8 cellular contexts compared by ENCODE assay signal in genomic region chr21:42220138-42220701, GRCh38. TPM values are rescaled to one million over a fixed set of nuclear protein-coding genes. Genes with fewer than 3 reads are reported as not detected.
DNase-seq lines count a peak whose midpoint lies in the region; ATAC-seq, FAIRE-seq and TF ChIP-seq lines count a peak whose summit lies in the region.

No MANE protein-coding gene starts in this region.

- H3K27me3 Mint-ChIP-seq in Caco-2 (ENCODE audit: insufficient read depth, unreplicated experiment) (peaks cover 19% of the 10 kb centered on the region), endothelial cell (ENCODE audit: unreplicated experiment) (peaks cover 4% of the 10 kb centered on the region)

- no CpG with 5 or more reads among the region's 26 CpGs for whole genome bisulfite sequencing in mesendoderm (ENCODE audit: extremely low coverage, insufficient coverage, low lambda C conversion rate)

- H4K5ac ChIP-seq in mesendoderm (ENCODE audit: low read length) = no peak overlapping the region

- no peaks in the 10 kb centered on the region; the same call in 1 of the 2 replicates for H3K27me3 ChIP-seq in Caco-2 (replicated peaks; ENCODE audit: control insufficient read depth, insufficient read depth, low read length)
- no peaks in the 10 kb centered on the region for H3K27me3 ChIP-seq in mesendoderm (ENCODE audit: insufficient read depth, low read length, poor library complexity)

- H3K4me3 ChIP-seq in Caco-2 (ENCODE audit: low read depth, low read length) (peak overlapping the region; percentile 5), mesendoderm (ENCODE audit: low read length) (no peak overlapping the region)

- no peaks in the 10 kb centered on the region for H3K9me3 ChIP-seq in Caco-2

- H3K36me3 ChIP-seq in Caco-2 (ENCODE audit: control insufficient read depth, insufficient read depth, low read length) (no peaks in the 10 kb centered on the region), mesendoderm (ENCODE audit: control insufficient read depth, insufficient read depth, low read length) (no peaks in the 10 kb centered on the region)

- peak overlapping the region; percentile 83 for H3K4me2 ChIP-seq in mesendoderm (ENCODE audit: low read length)

- no peak overlapping the region for H3K18ac ChIP-seq in mesendoderm (ENCODE audit: low read length)

- H3K79me1 ChIP-seq in mesendoderm (ENCODE audit: low read length) = no peaks in the 10 kb centered on the region

- peak in 1 of 2 experiments; percentile 40 for DNase-seq in Caco-2
- peak; percentile 75 for DNase-seq in H54 (ENCODE audit: insufficient read length, low spot score)
- DNase-seq in NCI-H460 (ENCODE audit: extremely low read depth, low read depth) = peak; percentile 56
- peak; percentile 58 for DNase-seq in activated CD8-positive, alpha-beta memory T cell treated with anti-CD3 and anti-CD28 coated beads, Interleukin-2, amount 50 U/mL, for 4 hours
- peak; percentile 58 for DNase-seq in endothelial cell (ENCODE audit: low spot score)
- DNase-seq in mesendoderm = peak; percentile 86
- DNase-seq in stimulated activated naive CD8-positive, alpha-beta T cell treated with anti-CD3 and anti-CD28 coated beads, Interleukin-15, Interleukin-2, amounts not matched to agents 100 U/mL and 50 U/mL, for 24 hours = peak; percentile 53
- DNase-seq in dedifferentiated amniotic fluid mesenchymal stem cell (ENCODE audit: extremely low spot score) = no peak

- CTCF ChIA-PET in Caco-2 (lab: Charles Lee) = no interaction called here

- H3K27ac Mint-ChIP-seq in Caco-2 (ENCODE audit: unreplicated experiment) (no peak overlapping the region), endothelial cell (ENCODE audit: unreplicated experiment) (peak overlapping the region; percentile 98)

- TF ChIP-seq CTCF in Caco-2 (IDR thresholded peaks at IDR 0.05; ENCODE audit: insufficient read depth in 1 of 2, low read depth in 1 of 2, low read length in 1 of 2, severe bottlenecking in 1 of 2, unreplicated experiment in 1 of 2) = no peak
- TF ChIP-seq CTCF in endothelial cell (IDR thresholded peaks at IDR 0.05; ENCODE audit: unreplicated experiment) = no peak

- H2AK5ac ChIP-seq in mesendoderm (ENCODE audit: low read length) = no peak overlapping the region

- no TSS peak for BruUV-seq in Caco-2 (replicated peaks; lab: Mats Ljungman, UMichigan)

- no peak overlapping the region for H3K27ac ChIP-seq in mesendoderm (ENCODE audit: low read depth, low read length)

- no peak overlapping the region for H2BK120ac ChIP-seq in mesendoderm (ENCODE audit: low read depth, low read length)

- intact Hi-C loops in Caco-2 (cut with micrococcal nuclease; ENCODE audit: unreplicated experiment) = no loop called here

- peaks cover 6% of the 10 kb centered on the region for H3K4me1 Mint-ChIP-seq in Caco-2 (ENCODE audit: low read depth, unreplicated experiment)
- H3K4me1 Mint-ChIP-seq in endothelial cell (ENCODE audit: unreplicated experiment) = peaks cover 29% of the 10 kb centered on the region

- peak; percentile 70 for ATAC-seq in stimulated activated naive CD8-positive, alpha-beta T cell treated with anti-CD3 and anti-CD28 coated beads, Interleukin-15, Interleukin-2, amounts not matched to agents 100 U/mL and 50 U/mL, for 24 hours

- no peak overlapping the region for H3K56ac ChIP-seq in mesendoderm (ENCODE audit: low read length)

- H3K4me1 ChIP-seq in Caco-2 = no peaks in the 10 kb centered on the region
- no peaks in the 10 kb centered on the region for H3K4me1 ChIP-seq in mesendoderm (ENCODE audit: control insufficient read depth, low read depth, low read length)

- no peaks in the 10 kb centered on the region for H3K79me2 ChIP-seq in mesendoderm (ENCODE audit: control insufficient read depth, insufficient read depth, low read length)

- H4K8ac ChIP-seq in mesendoderm (ENCODE audit: low read depth, low read length) = no peak overlapping the region

- H3K9me3 Mint-ChIP-seq in Caco-2 (ENCODE audit: unreplicated experiment) = no peaks in the 10 kb centered on the region
- H3K9me3 Mint-ChIP-seq in endothelial cell (ENCODE audit: unreplicated experiment) = no peaks in the 10 kb centered on the region

- H2BK15ac ChIP-seq in mesendoderm (replicated peaks; ENCODE audit: low read depth) = no peak overlapping the region

- no peak overlapping the region for H3K9ac ChIP-seq in mesendoderm (ENCODE audit: low read length)

- H3K36me3 Mint-ChIP-seq in Caco-2 (ENCODE audit: insufficient read depth, unreplicated experiment) (no peaks in the 10 kb centered on the region), endothelial cell (ENCODE audit: low read depth, unreplicated experiment) (peaks cover 22% of the 10 kb centered on the region)

- no peak for FAIRE-seq in H54 (lab: Jason Lieb, UNC)

- TF ChIP-seq POLR2A in H54 (IDR thresholded peaks at IDR 0.05; ENCODE audit: low read depth, low read length) = no peak

- H3K4ac ChIP-seq in mesendoderm (ENCODE audit: low read depth, low read length) = no peak overlapping the region

- H3K4me3 Mint-ChIP-seq in Caco-2 (ENCODE audit: unreplicated experiment) (peak overlapping the region; percentile 71), endothelial cell (ENCODE audit: unreplicated experiment) (peak overlapping the region; percentile 99)

- POLR2A ChIA-PET in Caco-2 (lab: Charles Lee) = no interaction called here

- H3K23ac ChIP-seq in mesendoderm (ENCODE audit: low read length) = no peak overlapping the region

- no peak overlapping the region for H2BK5ac ChIP-seq in mesendoderm (ENCODE audit: low read length)

RNA-seq across cellular contexts. Expression of gene ABCG1, which starts 1.3 kb away (rescaled TPM):
- total RNA-seq in Caco-2 (2022) (not detected in 2 replicates), endothelial cell (ENCODE audit: unreplicated experiment) (48.9 TPM)
- total RNA-seq in NCI-H460 (2014; rRNA removed; shearing (Covaris generic)) = 19.9 and 20.3 TPM in 2 replicates
- 9.5 and 16.1 TPM in 2 replicates for polyA plus RNA-seq in NCI-H460 (2014; cell fraction: nucleus; rRNA removed)
- 0.21 TPM for polyA plus RNA-seq in mesendoderm (2013, experiment 1 of 2)
- 0.27 TPM for polyA plus RNA-seq in mesendoderm (2013, experiment 2 of 2)

Comparison
In these comparisons a context has a peak if more than half of its experiments do, and no peak if none do; other contexts are left out.
1. RNA of gene ABCG1, which starts 1.3 kb away (total RNA-seq): 48.9 TPM in endothelial cell (single experiment) and 19.9 to 20.3 TPM in NCI-H460; not detected in Caco-2; every median in the first group is over 10 times any median in the second.